16 cellular contexts compared by ENCODE assay signal in the genomic region with DNA sequence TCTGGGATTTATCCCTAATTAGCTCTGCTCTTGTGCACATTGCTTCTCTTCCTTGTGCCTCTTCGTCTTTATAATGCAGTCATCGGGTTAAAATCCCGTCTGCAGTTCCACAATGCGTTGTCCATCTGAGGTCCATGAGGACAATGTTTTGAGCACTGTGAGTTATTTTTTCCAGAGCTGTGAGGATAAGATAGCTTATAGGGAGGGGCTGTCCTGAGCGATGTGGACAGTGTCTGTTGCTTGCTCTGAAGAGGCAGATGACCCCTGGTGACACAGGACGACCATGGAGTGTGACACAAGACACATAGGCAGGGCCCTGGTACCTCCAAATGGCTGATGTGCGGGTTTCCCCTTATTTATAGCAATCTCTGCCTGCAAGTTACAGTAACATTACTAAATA.
DNase-seq lines count a peak whose midpoint lies in the region; ATAC-seq, FAIRE-seq and TF ChIP-seq lines count a peak whose summit lies in the region.
"Had no signal": no experiment of that assay in that cellular context is flagged by ENCODE, and none has a peak within 500 bp of the region (broad histone marks: within the 10 kb centered on the region; RNA-seq: fewer than 3 reads in every experiment).

No MANE protein-coding gene starts in this region.

- H3K4me1 Mint-ChIP-seq in MCF 10A (ENCODE audit: insufficient read depth, unreplicated experiment): peaks cover 6% of the 10 kb centered on the region
- H3K4me1 Mint-ChIP-seq in activated CD4-positive, alpha-beta memory T cell treated with anti-CD3 and anti-CD28 coated beads for 36 hours (ENCODE audit: low read depth): no peaks in the 10 kb centered on the region
- H3K4me1 Mint-ChIP-seq: CD4-positive, CD25-positive, alpha-beta regulatory T cell had no signal

- no peak for FAIRE-seq in GM12878 (lab: Jason Lieb, UNC)
- FAIRE-seq: G401.6 had no signal

- H3K4me1 ChIP-seq in breast epithelium (no peaks in the 10 kb centered on the region), GM12878 (ENCODE audit: control insufficient read depth, insufficient read depth, low read length) (peaks cover 24% of the 10 kb centered on the region)

- RAD21 ChIA-PET in GM12878 (lab: Charles Lee; ENCODE audit: unreplicated experiment): no interaction called here

- H3K27ac ChIP-seq in breast epithelium (no peak overlapping the region), GM12878 (ENCODE audit: control insufficient read depth, insufficient read depth) (no peak overlapping the region; the same call in 1 of the 2 replicates), neural cell (ENCODE audit: low read length) (peak overlapping the region; percentile 44)
- H3K27ac ChIP-seq: 22Rv1, HL-60 had no signal

- 67% methylated on average over 7 of the region's 7 CpGs for WGBS in GM12878 (ENCODE audit: insufficient coverage, insufficient replicate concordance, low lambda C conversion rate, missing lambda C conversion rate)

- H3K27me3 Mint-ChIP-seq in MCF 10A (ENCODE audit: insufficient read depth, unreplicated experiment): no peaks in the 10 kb centered on the region
- H3K27me3 Mint-ChIP-seq in activated CD4-positive, alpha-beta memory T cell treated with anti-CD3 and anti-CD28 coated beads for 36 hours: peaks cover 6% of the 10 kb centered on the region

- H3K4me3 Mint-ChIP-seq in MCF 10A (ENCODE audit: unreplicated experiment): no peak overlapping the region
- H3K4me3 Mint-ChIP-seq in activated CD4-positive, alpha-beta memory T cell treated with anti-CD3 and anti-CD28 coated beads for 36 hours: no peak overlapping the region
- H3K4me3 Mint-ChIP-seq: CD4-positive, CD25-positive, alpha-beta regulatory T cell had no signal

- no peaks in the 10 kb centered on the region for H3K79me2 ChIP-seq in GM12878 (ENCODE audit: control insufficient read depth, insufficient read depth, low read length)
- H3K79me2 ChIP-seq in neural cell (replicated peaks; ENCODE audit: insufficient read depth, low read length): no peaks in the 10 kb centered on the region

- BruUV-seq in MCF 10A (replicated peaks; lab: Mats Ljungman, UMichigan) (no TSS peak), GM12878 (replicated peaks; lab: Mats Ljungman, UMichigan) (no TSS peak)

- peak overlapping the region; percentile 80 for H3K27ac Mint-ChIP-seq in MCF 10A (ENCODE audit: low read depth, unreplicated experiment)
- no peak overlapping the region for H3K27ac Mint-ChIP-seq in activated CD4-positive, alpha-beta memory T cell treated with anti-CD3 and anti-CD28 coated beads for 36 hours
- H3K27ac Mint-ChIP-seq: CD4-positive, CD25-positive, alpha-beta regulatory T cell had no signal

- intact Hi-C loops in MCF 10A (cut with micrococcal nuclease): loop anchor here (5.0 kb wide), 1 partner anchor 194 kb away; no protein-coding TSS in a partner anchor
- intact Hi-C loops in breast epithelium (cut with DNase I; ENCODE audit: low total_unique reads): no loop called here
- intact Hi-C loops in GM12878 (cut with micrococcal nuclease; ENCODE audit: unreplicated experiment): loop anchor here (5.0 kb wide), 2 partner anchors 134 to 279 kb away; partner anchors contain the start of gene SMOC1
- intact Hi-C loops in activated CD4-positive, alpha-beta memory T cell treated with anti-CD3 and anti-CD28 coated beads for 36 hours (cut with micrococcal nuclease): loop anchor here (5.0 kb wide), 1 partner anchor 194 kb away; no protein-coding TSS in a partner anchor

- H3K36me3 ChIP-seq in breast epithelium (no peaks in the 10 kb centered on the region), GM12878 (ENCODE audit: control insufficient read depth in 2 of 2, insufficient read depth in 2 of 2, low read length in 1 of 2) (no peaks in the 10 kb centered on the region), neural cell (ENCODE audit: insufficient read depth, low read length) (no peaks in the 10 kb centered on the region)
- H3K36me3 ChIP-seq: BLaER1 treated with 17β-estradiol and CSF1 and Interleukin-3, amounts not matched to agents 10 nM and 100 nM had no signal

- POLR2A ChIA-PET in MCF 10A (lab: Yijun Ruan, JAX): interaction anchor here (0.9 to 6.3 kb wide), 3 partner anchors 10 to 17 kb away, joined by 3 to 66 read pairs (median 4); no protein-coding TSS in a partner anchor
- POLR2A ChIA-PET in GM12878 (lab: Charles Lee): no interaction called here
- POLR2A ChIA-PET in activated CD4-positive, alpha-beta memory T cell treated with anti-CD3 and anti-CD28 coated beads for 36 hours (lab: Charles Lee): no interaction called here

- H3K9me3 ChIP-seq in breast epithelium (no peaks in the 10 kb centered on the region), GM12878 (replicated peaks; ENCODE audit: control insufficient read depth, insufficient read depth, low read length) (no peaks in the 10 kb centered on the region; the same call in 2 of the 3 replicates), neural cell (ENCODE audit: low read length) (no peaks in the 10 kb centered on the region)
- H3K9me3 ChIP-seq: BLaER1 treated with 17β-estradiol and CSF1 and Interleukin-3, amounts not matched to agents 10 nM and 100 nM had no signal

- in situ Hi-C loops in GM12878 (cut with MboI): no loop called here

- TF ChIP-seq RAD21 in GM12878 (IDR thresholded peaks at IDR 0.05; ENCODE audit: insufficient read depth, low read depth, low read length): no peak
- TF ChIP-seq RAD21 in neural cell (conservative IDR thresholded peaks at IDR 0.05): no peak

- ATAC-seq in GM12878: no peak

- H3K9ac ChIP-seq in GM12878 (ENCODE audit: control insufficient read depth, insufficient read depth, low read length) (no peak overlapping the region), neural cell (ENCODE audit: low read length) (no peak overlapping the region)
- H3K9ac ChIP-seq: BLaER1 treated with 17β-estradiol and CSF1 and Interleukin-3, amounts not matched to agents 10 nM and 100 nM had no signal

- no peak overlapping the region for H3K4me2 ChIP-seq in GM12878 (ENCODE audit: control insufficient read depth, insufficient read depth)
- H3K4me2 ChIP-seq in neural cell (ENCODE audit: low read length): no peak overlapping the region

- peaks cover 16% of the 10 kb centered on the region for H3K36me3 Mint-ChIP-seq in MCF 10A (ENCODE audit: insufficient read depth, unreplicated experiment)
- H3K36me3 Mint-ChIP-seq in activated CD4-positive, alpha-beta memory T cell treated with anti-CD3 and anti-CD28 coated beads for 36 hours: no peaks in the 10 kb centered on the region
- H3K36me3 Mint-ChIP-seq: CD4-positive, CD25-positive, alpha-beta regulatory T cell had no signal

- SMC1A ChIA-PET in GM12878 (lab: Charles Lee; ENCODE audit: uncharacterized antibody, unreplicated experiment): interaction anchor here (1.1 to 1.7 kb wide), 2 partner anchors 17 to 61 kb away, joined by 4 to 7 read pairs; no protein-coding TSS in a partner anchor

- no peaks in the 10 kb centered on the region for H3K9me3 Mint-ChIP-seq in MCF 10A (ENCODE audit: unreplicated experiment)
- no peaks in the 10 kb centered on the region for H3K9me3 Mint-ChIP-seq in activated CD4-positive, alpha-beta memory T cell treated with anti-CD3 and anti-CD28 coated beads for 36 hours

- H3K4me3 ChIP-seq in breast epithelium (no peak overlapping the region), GM12878 (no peak overlapping the region), neural cell (ENCODE audit: low read length) (no peak overlapping the region)
- H3K4me3 ChIP-seq: BLaER1 treated with 17β-estradiol and CSF1 and Interleukin-3, amounts not matched to agents 10 nM and 100 nM had no signal

- peak overlapping the region; percentile 37; the same call in 1 of the 2 replicates for H2AFZ ChIP-seq in GM12878 (ENCODE audit: control insufficient read depth, low read depth, low read length)
- H2AFZ ChIP-seq in neural cell (ENCODE audit: low read depth, low read length): no peak overlapping the region

- H3F3A ChIP-seq in neural cell (ENCODE audit: insufficient read depth, low read length, poor library complexity, severe bottlenecking): no peaks in the 10 kb centered on the region

- TF ChIP-seq EP300 in GM12878 (IDR thresholded peaks at IDR 0.05; ENCODE audit: borderline replicate concordance in 1 of 2, control insufficient read depth in 1 of 2, low read depth in 2 of 2, low read length in 2 of 2) (no peak), neural cell (conservative IDR thresholded peaks at IDR 0.05; ENCODE audit: poor library complexity, severe bottlenecking) (no peak)

- TF ChIP-seq POLR2A in breast epithelium (IDR thresholded peaks at IDR 0.05) (no peak), GM12878 (IDR thresholded peaks at IDR 0.05; ENCODE audit: low read depth, low read length) (no peak)

- H4K20me1 ChIP-seq in GM12878 (ENCODE audit: control insufficient read depth, insufficient read depth) (no peaks in the 10 kb centered on the region; the same call in 1 of the 2 replicates), neural cell (ENCODE audit: insufficient read depth) (no peaks in the 10 kb centered on the region)
- H4K20me1 ChIP-seq: BLaER1 treated with 17β-estradiol and CSF1 and Interleukin-3, amounts not matched to agents 10 nM and 100 nM had no signal

- CTCF ChIA-PET in MCF 10A (lab: Yijun Ruan, JAX) (interaction anchor here (1.1 to 1.9 kb wide), 4 partner anchors 12 to 193 kb away, joined by 3 to 7 read pairs (median 5); no protein-coding TSS in a partner anchor), GM12878 (lab: Yijun Ruan, JAX) (interaction anchor here (0.7 to 3.5 kb wide), 8 partner anchors 11 to 281 kb away, joined by 3 to 27 read pairs (median 8); no protein-coding TSS in a partner anchor)
- CTCF ChIA-PET in activated CD4-positive, alpha-beta memory T cell treated with anti-CD3 and anti-CD28 coated beads for 36 hours (lab: Charles Lee): interaction anchor here (1.6 to 2.0 kb wide), 2 partner anchors 16 to 193 kb away, joined by 5 to 8 read pairs; no protein-coding TSS in a partner anchor

- TF ChIP-seq CTCF in MCF 10A (IDR thresholded peaks at IDR 0.05; ENCODE audit: unreplicated experiment) (no peak), breast epithelium (IDR thresholded peaks at IDR 0.05) (no peak), GM12878 (IDR thresholded peaks at IDR 0.05 in 2 of 3, conservative IDR thresholded peaks at IDR 0.05 in 1 of 3; ENCODE audit: control insufficient read depth in 2 of 3, extremely low read depth in 1 of 3, insufficient read depth in 1 of 3, low read depth in 3 of 3, low read length in 3 of 3) (no peak), neural cell (IDR thresholded peaks at IDR 0.05; ENCODE audit: poor library complexity, severe bottlenecking) (no peak)

- DNase-seq in MCF 10A (ENCODE audit: unreplicated experiment) (no peak), breast epithelium (ENCODE audit: low spot score in 2 of 2) (no peak), GM12878 (ENCODE audit: low read depth, low spot score) (no peak), D341Med (ENCODE audit: low spot score) (no peak), NCI-H1436 treated with DMSO at 0.1 percent for 48 hours (lab: John Stamatoyannopoulos, UW) (no peak)
- DNase-seq in activated CD4-positive, alpha-beta memory T cell treated with anti-CD3 and anti-CD28 coated beads for 36 hours: no peak
- DNase-seq: CD4-positive, CD25-positive, alpha-beta regulatory T cell; DMS 273 treated with DMSO at 0.1 percent for 48 hours; EL; HCEC 1CT; KBM-7 had no signal

- H3K27me3 ChIP-seq in breast epithelium (no peaks in the 10 kb centered on the region), GM12878 (replicated peaks in 1 of 2; ENCODE audit: control insufficient read depth in 2 of 2, insufficient read depth in 2 of 2, low read length in 1 of 2) (no peaks in the 10 kb centered on the region), neural cell (ENCODE audit: insufficient read depth, low read depth, low read length) (no peaks in the 10 kb centered on the region)
- H3K27me3 ChIP-seq: BLaER1 treated with 17β-estradiol and CSF1 and Interleukin-3, amounts not matched to agents 10 nM and 100 nM had no signal

- H3K9me2 ChIP-seq in neural cell (ENCODE audit: insufficient read depth, low read length): no peaks in the 10 kb centered on the region
